In the genomic region with DNA sequence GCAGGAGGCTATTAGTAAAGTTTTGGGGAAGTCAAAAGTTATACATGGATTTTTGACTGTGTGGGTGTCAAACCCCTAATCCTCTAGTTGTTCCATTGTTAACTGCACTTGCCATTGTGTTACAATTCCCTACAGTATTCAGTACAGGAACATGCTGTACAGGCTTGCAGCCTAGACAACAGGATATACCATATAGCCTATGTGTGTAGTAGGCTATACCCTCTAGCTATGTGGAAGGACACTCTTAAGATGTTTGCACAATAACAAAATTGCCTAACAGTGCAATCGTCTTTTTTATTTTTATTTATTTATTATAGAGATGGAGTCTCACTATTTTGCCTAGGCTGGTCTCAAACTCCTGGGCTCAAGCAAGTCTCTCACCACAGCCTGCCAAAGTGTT, we compare ENCODE assay signal across 23 cellular contexts. TPM values are rescaled to one million over a fixed set of nuclear protein-coding genes. Genes with fewer than 3 reads are reported as not detected.
DNase-seq lines count a peak whose midpoint lies in the region; ATAC-seq, FAIRE-seq and TF ChIP-seq lines count a peak whose summit lies in the region.
"Had no signal": no experiment of that assay in that cellular context is flagged by ENCODE, and none has a peak within 500 bp of the region (broad histone marks: within the 10 kb centered on the region; RNA-seq: fewer than 3 reads in every experiment).

No MANE protein-coding gene starts in this region.

- no peaks in the 10 kb centered on the region for H3K4me1 ChIP-seq in kidney (ENCODE audit: control insufficient read depth in 1 of 2, insufficient read depth in 1 of 2, low read depth in 1 of 2, low read length in 2 of 2)
- H3K4me1 ChIP-seq: BLaER1 had no signal

- TF ChIP-seq CTCF in NB4 (IDR thresholded peaks at IDR 0.05; ENCODE audit: low read depth, low read length) (no peak), kidney (IDR thresholded peaks at IDR 0.05; ENCODE audit: borderline replicate concordance, extremely low read depth, insufficient read depth) (no peak)

- H3K36me3 ChIP-seq in kidney (ENCODE audit: control insufficient read depth in 1 of 2, insufficient read depth in 2 of 2, low read length in 2 of 2): no peaks in the 10 kb centered on the region

- no peak overlapping the region for H3K9ac ChIP-seq in kidney (ENCODE audit: low read length in 2 of 2)
- H3K9ac ChIP-seq: BLaER1 had no signal

- H3K4me3 ChIP-seq in NB4 (ENCODE audit: low read depth, low read length): no peak overlapping the region
- H3K4me3 ChIP-seq in skeletal muscle cell (ENCODE audit: low read depth, low read length): no peak overlapping the region
- H3K4me3 ChIP-seq in kidney (ENCODE audit: low read length in 2 of 2): no peak overlapping the region
- H3K4me3 ChIP-seq: BLaER1, SK-N-MC had no signal

- TF ChIP-seq POLR2A in NB4 (IDR thresholded peaks at IDR 0.05; ENCODE audit: extremely low read depth, insufficient read length): no peak

- no peaks in the 10 kb centered on the region for H3K9me3 ChIP-seq in kidney (ENCODE audit: control insufficient read depth in 1 of 2, low read length in 2 of 2)
- H3K9me3 ChIP-seq: BLaER1 had no signal

- FAIRE-seq in kidney (lab: Jason Lieb, UNC): no peak

- peak; percentile 9 for DNase-seq in NB4 (ENCODE audit: low read depth)
- peak; percentile 22 for DNase-seq in amniotic epithelial cell (ENCODE audit: low read depth)
- DNase-seq in fibroblast of gingiva (ENCODE audit: low read depth): peak; percentile 1
- peak; percentile 31 for DNase-seq in skeletal muscle cell (ENCODE audit: low read depth)
- DNase-seq in kidney: no peak
- no peak for DNase-seq in germinal center (ENCODE audit: low spot score)
- DNase-seq: CD4-positive, alpha-beta T cell; COR-L47; DMS79; H7; KBM-7; NCI-H1105 treated with DMSO at 0.1 percent for 48 hours; NCI-H1694; NCI-H2081; NCI-H2171 treated with DMSO at 0.1 percent for 48 hours; NCI-H524 treated with DMSO at 0.1 percent for 48 hours; NCI-H82; OCI-M1; SHP77 had no signal

- H3K27ac ChIP-seq in kidney (ENCODE audit: low read depth in 2 of 2, low read length in 2 of 2): no peak overlapping the region
- H3K27ac ChIP-seq: BLaER1, SK-N-MC had no signal

- intact Hi-C loops in kidney (cut with DNase I): no loop called here

- no peak for ATAC-seq in GM21825 (IDR thresholded peaks at IDR 0.05; ENCODE audit: unreplicated experiment)
- no peak for ATAC-seq in HG03565 (IDR thresholded peaks at IDR 0.05; ENCODE audit: unreplicated experiment)

RNA-seq across cellular contexts. Expression of gene CEP350, which starts 28.7 kb away (rescaled TPM):
- 46.5 TPM for total RNA-seq in kidney
- polyA plus RNA-seq in kidney (ENCODE audit: insufficient read depth, low read depth, low replicate concordance): 2.8 TPM

RNA-seq across cellular contexts. Expression of gene TOR1AIP1, which starts 43.8 kb away (rescaled TPM):
- 44.2 TPM for total RNA-seq in kidney
- 20.8 TPM for polyA plus RNA-seq in kidney (ENCODE audit: insufficient read depth, low read depth, low replicate concordance)

RNA-seq across cellular contexts. Expression of gene TOR1AIP2, which starts 48.3 kb away (rescaled TPM):
- total RNA-seq in kidney: 80.5 TPM
- polyA plus RNA-seq in kidney (ENCODE audit: insufficient read depth, low read depth, low replicate concordance): 13.1 TPM

Comparison
In these comparisons a context has a peak if more than half of its experiments do, and no peak if none do; other contexts are left out.
1. DNase-seq: peak in NB4 (single experiment), amniotic epithelial cell (single experiment), fibroblast of gingiva (single experiment) and skeletal muscle cell (single experiment); none in kidney (single experiment) and germinal center (single experiment).